In genomic region chrX:118975831-118976598, GRCh38 we compare ENCODE assay signal across 8 cellular contexts. TPM values are rescaled to one million over a fixed set of nuclear protein-coding genes. Genes with fewer than 3 reads are reported as not detected.
DNase-seq lines count a peak whose midpoint lies in the region; ATAC-seq and TF ChIP-seq lines count a peak whose summit lies in the region.

No MANE protein-coding gene starts in this region.

- H3K9ac ChIP-seq in iPS-18a (ENCODE audit: low read length) (no peak overlapping the region), skeletal muscle satellite cell (ENCODE audit: low read depth, low read length) (peak overlapping the region; percentile 26)

- H3K4me2 ChIP-seq in skeletal muscle satellite cell (ENCODE audit: low read length) = peak overlapping the region; percentile 85

- ATAC-seq in GM18858 (IDR thresholded peaks at IDR 0.05; ENCODE audit: unreplicated experiment) (no peak), HG03354 (IDR thresholded peaks at IDR 0.05; ENCODE audit: poor library complexity, severe bottlenecking, unreplicated experiment) (no peak)

- TF ChIP-seq CTCF in AG10803 (conservative IDR thresholded peaks at IDR 0.05; ENCODE audit: low read length) = no peak

- H3K4me3 ChIP-seq in AG10803 (ENCODE audit: low read length) (peak overlapping the region; percentile 44), iPS-18a (ENCODE audit: low read length) (peak overlapping the region; percentile 51), skeletal muscle satellite cell (ENCODE audit: low read length) (peak overlapping the region; percentile 73)

- DNase-seq in AG10803 (ENCODE audit: low read depth) = peak; percentile 15
- peak; percentile 83 for DNase-seq in HuH-7 (ENCODE audit: low spot score)
- DNase-seq in T-helper 22 cell (ENCODE audit: low read depth) = peak; percentile 57
- DNase-seq in astrocyte of the hippocampus (ENCODE audit: low read depth, low spot score) = peak; percentile 34

- H3K9me3 ChIP-seq in iPS-18a (ENCODE audit: control insufficient read depth, low read depth, low read length) (peaks cover 5% of the 10 kb centered on the region), skeletal muscle satellite cell (replicated peaks; ENCODE audit: low read length) (no peaks in the 10 kb centered on the region)

- H3K36me3 ChIP-seq in iPS-18a (ENCODE audit: control insufficient read depth, low read depth, low read length) = no peaks in the 10 kb centered on the region
- no peaks in the 10 kb centered on the region for H3K36me3 ChIP-seq in skeletal muscle satellite cell (ENCODE audit: insufficient read depth, low read length)

- H3K4me1 ChIP-seq in iPS-18a (ENCODE audit: control insufficient read depth, low read depth, low read length) (peaks cover 6% of the 10 kb centered on the region), skeletal muscle satellite cell (ENCODE audit: control insufficient read depth, insufficient read depth, low read length) (peaks cover 19% of the 10 kb centered on the region)

- H3K27me3 ChIP-seq in iPS-18a (ENCODE audit: control insufficient read depth, insufficient read depth, low read length) = peaks cover 98% of the 10 kb centered on the region
- H3K27me3 ChIP-seq in skeletal muscle satellite cell (ENCODE audit: control insufficient read depth, insufficient read depth, low read length) = peaks cover 33% of the 10 kb centered on the region

- H3K27ac ChIP-seq in iPS-18a (ENCODE audit: low read length) = no peak overlapping the region

RNA-seq across cellular contexts. Expression of gene LONRF3, which starts 1.6 kb away (rescaled TPM):
- under 0.01 and 0.44 TPM in 2 replicates for total RNA-seq in skeletal muscle satellite cell (2012; rRNA removed)

Comparison
In these comparisons a context has a peak if more than half of its experiments do, and no peak if none do; other contexts are left out.
1. DNase-seq: peak in every context shown above with its lines; median percentile 83 in HuH-7; 57 in T-helper 22 cell; 34 in astrocyte of the hippocampus; 15 in AG10803.